2 cellular contexts compared by ENCODE assay signal in genomic region chr9:35727676-35728040, GRCh38.
TF ChIP-seq lines count a peak whose summit lies in the region.

No MANE protein-coding gene starts in this region.

TF ChIP-seq in GM12878, 131 proteins besides CTCF, POLR2A, EP300 and RAD21:
- TF ChIP-seq FOXK2 (IDR thresholded peaks at IDR 0.05) (no peak), HCFC1 (IDR thresholded peaks at IDR 0.05; ENCODE audit: low read length) (peak; percentile 18; the same call in 1 of the 2 replicates)

TF ChIP-seq in liver, 16 proteins besides CTCF, POLR2A, EP300 and RAD21:
- TF ChIP-seq FOXA1 (IDR thresholded peaks at IDR 0.05), result no peak
- TF ChIP-seq, protein P1, sequence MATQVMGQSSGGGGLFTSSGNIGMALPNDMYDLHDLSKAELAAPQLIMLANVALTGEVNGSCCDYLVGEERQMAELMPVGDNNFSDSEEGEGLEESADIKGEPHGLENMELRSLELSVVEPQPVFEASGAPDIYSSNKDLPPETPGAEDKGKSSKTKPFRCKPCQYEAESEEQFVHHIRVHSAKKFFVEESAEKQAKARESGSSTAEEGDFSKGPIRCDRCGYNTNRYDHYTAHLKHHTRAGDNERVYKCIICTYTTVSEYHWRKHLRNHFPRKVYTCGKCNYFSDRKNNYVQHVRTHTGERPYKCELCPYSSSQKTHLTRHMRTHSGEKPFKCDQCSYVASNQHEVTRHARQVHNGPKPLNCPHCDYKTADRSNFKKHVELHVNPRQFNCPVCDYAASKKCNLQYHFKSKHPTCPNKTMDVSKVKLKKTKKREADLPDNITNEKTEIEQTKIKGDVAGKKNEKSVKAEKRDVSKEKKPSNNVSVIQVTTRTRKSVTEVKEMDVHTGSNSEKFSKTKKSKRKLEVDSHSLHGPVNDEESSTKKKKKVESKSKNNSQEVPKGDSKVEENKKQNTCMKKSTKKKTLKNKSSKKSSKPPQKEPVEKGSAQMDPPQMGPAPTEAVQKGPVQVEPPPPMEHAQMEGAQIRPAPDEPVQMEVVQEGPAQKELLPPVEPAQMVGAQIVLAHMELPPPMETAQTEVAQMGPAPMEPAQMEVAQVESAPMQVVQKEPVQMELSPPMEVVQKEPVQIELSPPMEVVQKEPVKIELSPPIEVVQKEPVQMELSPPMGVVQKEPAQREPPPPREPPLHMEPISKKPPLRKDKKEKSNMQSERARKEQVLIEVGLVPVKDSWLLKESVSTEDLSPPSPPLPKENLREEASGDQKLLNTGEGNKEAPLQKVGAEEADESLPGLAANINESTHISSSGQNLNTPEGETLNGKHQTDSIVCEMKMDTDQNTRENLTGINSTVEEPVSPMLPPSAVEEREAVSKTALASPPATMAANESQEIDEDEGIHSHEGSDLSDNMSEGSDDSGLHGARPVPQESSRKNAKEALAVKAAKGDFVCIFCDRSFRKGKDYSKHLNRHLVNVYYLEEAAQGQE (IDR thresholded peaks at IDR 0.05), result no peak
- TF ChIP-seq, protein P2, sequence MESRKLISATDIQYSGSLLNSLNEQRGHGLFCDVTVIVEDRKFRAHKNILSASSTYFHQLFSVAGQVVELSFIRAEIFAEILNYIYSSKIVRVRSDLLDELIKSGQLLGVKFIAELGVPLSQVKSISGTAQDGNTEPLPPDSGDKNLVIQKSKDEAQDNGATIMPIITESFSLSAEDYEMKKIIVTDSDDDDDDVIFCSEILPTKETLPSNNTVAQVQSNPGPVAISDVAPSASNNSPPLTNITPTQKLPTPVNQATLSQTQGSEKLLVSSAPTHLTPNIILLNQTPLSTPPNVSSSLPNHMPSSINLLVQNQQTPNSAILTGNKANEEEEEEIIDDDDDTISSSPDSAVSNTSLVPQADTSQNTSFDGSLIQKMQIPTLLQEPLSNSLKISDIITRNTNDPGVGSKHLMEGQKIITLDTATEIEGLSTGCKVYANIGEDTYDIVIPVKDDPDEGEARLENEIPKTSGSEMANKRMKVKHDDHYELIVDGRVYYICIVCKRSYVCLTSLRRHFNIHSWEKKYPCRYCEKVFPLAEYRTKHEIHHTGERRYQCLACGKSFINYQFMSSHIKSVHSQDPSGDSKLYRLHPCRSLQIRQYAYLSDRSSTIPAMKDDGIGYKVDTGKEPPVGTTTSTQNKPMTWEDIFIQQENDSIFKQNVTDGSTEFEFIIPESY (IDR thresholded peaks at IDR 0.05), result no peak
- no peak for TF ChIP-seq GABPA (IDR thresholded peaks at IDR 0.05 in 1 of 2, conservative IDR thresholded peaks at IDR 0.05 in 1 of 2)
- no peak for TF ChIP-seq HNF4A (conservative IDR thresholded peaks at IDR 0.05)
- no peak for TF ChIP-seq JUND (IDR thresholded peaks at IDR 0.05)
- TF ChIP-seq SP1 (IDR thresholded peaks at IDR 0.05), result no peak
- no peak for TF ChIP-seq RXRA (IDR thresholded peaks at IDR 0.05)
